8 cellular contexts compared by ENCODE assay signal in the genomic region with DNA sequence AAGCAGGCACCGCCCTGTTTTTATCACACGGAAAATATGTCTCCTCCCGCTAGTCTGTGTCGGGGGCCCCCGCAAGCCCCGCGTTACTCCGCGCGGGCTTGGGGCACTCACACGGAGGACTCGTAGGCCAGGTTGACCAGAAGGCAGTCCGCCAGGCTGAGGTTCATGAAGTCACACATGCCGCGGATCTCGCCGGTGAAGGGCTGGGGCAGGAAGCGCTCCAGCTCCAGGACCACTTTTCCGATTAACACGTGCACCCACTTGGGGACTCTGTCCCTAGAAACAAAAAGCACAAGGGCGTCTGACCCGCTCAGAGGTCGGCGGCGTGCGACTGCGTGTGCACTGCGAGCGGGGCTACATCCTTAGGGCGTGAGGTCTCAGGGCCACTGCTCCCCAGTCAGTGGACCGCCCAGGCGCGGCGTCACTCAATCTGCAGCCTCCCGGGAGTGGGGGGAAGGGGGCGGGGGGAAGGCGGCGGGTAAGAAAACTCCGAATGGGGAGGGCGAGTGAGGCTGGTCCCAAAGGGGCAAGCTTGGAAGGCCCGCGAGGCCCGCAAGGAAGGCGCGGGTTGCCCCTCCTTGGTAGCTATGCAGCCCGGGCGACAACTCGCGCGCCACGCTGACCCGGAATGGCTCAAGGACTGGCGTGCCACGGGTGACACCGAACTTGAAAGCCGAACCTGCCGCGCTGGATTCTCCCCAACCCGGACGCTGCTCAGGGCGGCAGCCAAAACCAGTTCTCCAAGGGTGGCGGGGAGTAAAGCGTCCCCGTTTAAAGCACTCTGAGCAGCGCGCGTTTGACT. TPM values are rescaled to one million over a fixed set of nuclear protein-coding genes. Genes with fewer than 3 reads are reported as not detected.
DNase-seq lines count a peak whose midpoint lies in the region; TF ChIP-seq lines count a peak whose summit lies in the region.

No MANE protein-coding gene starts in this region.

- H3K4me3 ChIP-seq in NB4 (ENCODE audit: low read depth, low read length) (peak overlapping the region; percentile 82), lower leg skin (ENCODE audit: low read depth, poor library complexity, severe bottlenecking) (peak overlapping the region; percentile 85)

- peaks cover 4% of the 10 kb centered on the region; the same call in 1 of the 2 replicates for H3K36me3 Mint-ChIP-seq in HFFc6 (ENCODE audit: low read depth)
- H3K36me3 Mint-ChIP-seq in dendritic cell treated with granulocyte-macrophage colony-stimulating factor and Interleukin-4, amounts not matched to agents 40 ng/mL and 50 ng/mL, for 4 days (ENCODE audit: low read depth) = peaks cover 57% of the 10 kb centered on the region

- WGBS in lower leg skin, 2 donors = 0% methylated on average over 48 to 59 of the region's 67 CpGs

- peaks cover 21% of the 10 kb centered on the region for H3K4me1 Mint-ChIP-seq in HFFc6 (ENCODE audit: low read depth)
- peaks cover 40% of the 10 kb centered on the region for H3K4me1 Mint-ChIP-seq in dendritic cell treated with granulocyte-macrophage colony-stimulating factor and Interleukin-4, amounts not matched to agents 40 ng/mL and 50 ng/mL, for 4 days (ENCODE audit: low read depth)

- peak overlapping the region; percentile 88 for H3K27ac Mint-ChIP-seq in HFFc6
- peak overlapping the region; percentile 99 for H3K27ac Mint-ChIP-seq in dendritic cell treated with granulocyte-macrophage colony-stimulating factor and Interleukin-4, amounts not matched to agents 40 ng/mL and 50 ng/mL, for 4 days

- intact Hi-C loops in dendritic cell treated with granulocyte-macrophage colony-stimulating factor and Interleukin-4, amounts not matched to agents 40 ng/mL and 50 ng/mL, for 4 days (cut with micrococcal nuclease) = loop anchor here (1.0 to 10.0 kb wide), 3 partner anchors 32 to 285 kb away; no protein-coding TSS in a partner anchor
- intact Hi-C loops in lower leg skin (cut with DNase I; ENCODE audit: low total_unique reads) = no loop called here

- no peaks in the 10 kb centered on the region for H3K9me3 Mint-ChIP-seq in HFFc6
- H3K9me3 Mint-ChIP-seq in dendritic cell treated with granulocyte-macrophage colony-stimulating factor and Interleukin-4, amounts not matched to agents 40 ng/mL and 50 ng/mL, for 4 days = no peaks in the 10 kb centered on the region

- TF ChIP-seq POLR2A in NB4 (IDR thresholded peaks at IDR 0.05; ENCODE audit: extremely low read depth, insufficient read length) = no peak
- TF ChIP-seq POLR2A in lower leg skin (IDR thresholded peaks at IDR 0.05) = no peak

- peak overlapping the region; percentile 96 for H3K4me3 Mint-ChIP-seq in HFFc6
- H3K4me3 Mint-ChIP-seq in dendritic cell treated with granulocyte-macrophage colony-stimulating factor and Interleukin-4, amounts not matched to agents 40 ng/mL and 50 ng/mL, for 4 days = peak overlapping the region; percentile 97

- peaks cover 2% of the 10 kb centered on the region; the same call in 1 of the 2 replicates for H3K27me3 Mint-ChIP-seq in HFFc6 (ENCODE audit: insufficient read depth)
- H3K27me3 Mint-ChIP-seq in dendritic cell treated with granulocyte-macrophage colony-stimulating factor and Interleukin-4, amounts not matched to agents 40 ng/mL and 50 ng/mL, for 4 days = no peaks in the 10 kb centered on the region

- TF ChIP-seq CTCF in HFFc6 (IDR thresholded peaks at IDR 0.05) (no peak), NB4 (IDR thresholded peaks at IDR 0.05; ENCODE audit: low read depth, low read length) (no peak), lower leg skin (IDR thresholded peaks at IDR 0.05) (no peak)

- DNase-seq in NCI-H187 (lab: John Stamatoyannopoulos, UW) (peak; percentile 27 to 68), NCI-H187 treated with DMSO at 0.1 percent for 48 hours (lab: John Stamatoyannopoulos, UW) (no peak), HFFc6 (peak; percentile 35), NB4 (ENCODE audit: low read depth) (peak; percentile 86), lower leg skin (ENCODE audit: low spot score in 2 of 2) (peak; percentile 65 to 93)
- peak; percentile 64 to 65 for DNase-seq in activated CD4-positive, alpha-beta T cell treated with anti-CD3 and anti-CD28 coated beads, Interleukin-2, amount 50 U/mL, for 24 hours (ENCODE audit: low read depth in 1 of 2, low spot score in 1 of 2)
- peak; percentile 59 to 78 for DNase-seq in stimulated activated CD4-positive, alpha-beta T cell treated with anti-CD3 and anti-CD28 coated beads, Interleukin-4, amount 100 ng/mL, for 48 hours (ENCODE audit: low read depth in 2 of 2)

RNA-seq across cellular contexts. Expression of a gene that starts 0.7 kb away (rescaled TPM):
- total RNA-seq in HFFc6 (2021; fragmentation: NEBNext Ultra II Directional; extraction: Animal tissue kit (Norgen Biotek cat#: 25700)) = 10 to 100 TPM; 27.1 to 33.8 (median 30.4) TPM
- total RNA-seq in lower leg skin = 100 to 1,000 TPM in 2 of 4 donors, 10 to 100 TPM in 2; 63.5 to 153 (median 100) TPM

RNA-seq across cellular contexts. Expression of a gene that starts 37.8 kb away (rescaled TPM):
- not detected for total RNA-seq in HFFc6 (2021; fragmentation: NEBNext Ultra II Directional; extraction: Animal tissue kit (Norgen Biotek cat#: 25700))
- under 1 TPM in 1 of 4 donors, not detected in 3; 0.04 TPM for total RNA-seq in lower leg skin

RNA-seq across cellular contexts. Expression of a gene that starts 50.7 kb away (rescaled TPM):
- 10 to 100 TPM; 38.0 to 47.2 (median 41.6) TPM for total RNA-seq in HFFc6 (2021; fragmentation: NEBNext Ultra II Directional; extraction: Animal tissue kit (Norgen Biotek cat#: 25700))
- total RNA-seq in lower leg skin = 10 to 100 TPM; 27.6 to 36.6 (median 31.7) TPM
